ENCODE assay signal across 8 cellular contexts in the genomic region with DNA sequence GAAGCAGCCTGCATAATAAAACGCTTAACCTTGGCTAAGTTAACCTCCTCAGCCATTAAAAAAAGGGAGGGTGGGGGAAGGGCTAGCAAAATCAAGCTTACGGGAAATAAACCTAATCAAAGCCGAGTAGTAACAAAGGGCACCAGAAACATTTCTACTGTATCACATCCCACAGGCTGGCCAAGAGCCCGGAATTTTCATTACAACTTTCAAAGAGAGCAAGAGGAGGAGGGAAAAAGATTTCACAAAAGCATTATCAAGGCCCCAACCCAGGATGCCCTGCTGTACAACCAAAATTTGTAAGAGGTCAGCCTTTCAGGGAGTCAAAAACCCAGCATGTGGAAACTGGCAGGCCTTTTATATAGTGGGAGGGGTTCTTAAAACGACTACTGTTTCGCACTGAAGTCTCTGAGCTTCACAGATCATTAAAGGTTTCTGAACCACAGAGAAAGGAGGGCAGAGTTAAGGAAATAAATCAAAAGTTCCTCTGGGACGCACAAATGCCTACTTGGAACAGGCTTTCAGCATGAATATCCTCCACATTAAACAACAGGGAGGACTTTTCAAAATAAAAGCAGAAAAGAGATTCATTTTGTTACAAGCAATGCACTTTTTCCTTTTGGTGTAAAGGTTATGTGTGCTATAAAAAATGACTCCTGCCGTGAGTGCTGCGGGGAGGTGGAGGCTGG.
DNase-seq lines count a peak whose midpoint lies in the region; TF ChIP-seq lines count a peak whose summit lies in the region.

No MANE protein-coding gene starts in this region.

- no peaks in the 10 kb centered on the region for H3K27me3 Mint-ChIP-seq in activated naive CD4-positive, alpha-beta T cell treated with anti-CD3 and anti-CD28 coated beads, Interleukin-2, amount 10 ng/mL, durations not matched to agents 7 days and 5 days
- no peaks in the 10 kb centered on the region for H3K27me3 Mint-ChIP-seq in mesothelial cell of epicardium (ENCODE audit: low read depth)

- TF ChIP-seq CTCF in colonic mucosa (IDR thresholded peaks at IDR 0.05): no peak
- TF ChIP-seq CTCF in mesothelial cell of epicardium (IDR thresholded peaks at IDR 0.05; ENCODE audit: unreplicated experiment): no peak

- peak overlapping the region; percentile 89 for H3K27ac Mint-ChIP-seq in activated naive CD4-positive, alpha-beta T cell treated with anti-CD3 and anti-CD28 coated beads, Interleukin-2, amount 10 ng/mL, durations not matched to agents 7 days and 5 days
- H3K27ac Mint-ChIP-seq in mesothelial cell of epicardium: peak overlapping the region; percentile 96

- H3K27me3 ChIP-seq in colonic mucosa: no peaks in the 10 kb centered on the region

- peaks cover 36% of the 10 kb centered on the region for H3K4me1 ChIP-seq in colonic mucosa

- peak overlapping the region; percentile 88 for H3K27ac ChIP-seq in colonic mucosa

- H3K4me3 Mint-ChIP-seq in activated naive CD4-positive, alpha-beta T cell treated with anti-CD3 and anti-CD28 coated beads, Interleukin-2, amount 10 ng/mL, durations not matched to agents 7 days and 5 days: peak overlapping the region; percentile 14
- peak overlapping the region; percentile 4 for H3K4me3 Mint-ChIP-seq in mesothelial cell of epicardium

- DNase-seq in activated naive CD4-positive, alpha-beta T cell treated with anti-CD3 and anti-CD28 coated beads, Interleukin-2, amount 10 ng/mL, durations not matched to agents 7 days and 5 days: no peak
- no peak for DNase-seq in activated naive CD4-positive, alpha-beta T cell treated with anti-CD3 and anti-CD28 coated beads, Interleukin-2, amount 50 U/mL, for 16 hours
- DNase-seq in colonic mucosa (peak; percentile 89), mesothelial cell of epicardium (ENCODE audit: low spot score in 2 of 2, unreplicated experiment in 2 of 2) (no peak), ureter (ENCODE audit: low spot score) (peak; percentile 86), middle frontal gyrus (ENCODE audit: extremely low spot score, low spot score) (no peak), NCI-H774 (lab: John Stamatoyannopoulos, UW) (no peak), NCI-H1048 (lab: John Stamatoyannopoulos, UW) (no peak)

- H3K9ac ChIP-seq in colonic mucosa (ENCODE audit: low read depth in 2 of 2, low read length in 2 of 2): peak overlapping the region; percentile 33 to 78

- no peaks in the 10 kb centered on the region for H3K9me3 Mint-ChIP-seq in activated naive CD4-positive, alpha-beta T cell treated with anti-CD3 and anti-CD28 coated beads, Interleukin-2, amount 10 ng/mL, durations not matched to agents 7 days and 5 days
- H3K9me3 Mint-ChIP-seq in mesothelial cell of epicardium: no peaks in the 10 kb centered on the region

- peaks cover 63% of the 10 kb centered on the region for H3K36me3 Mint-ChIP-seq in activated naive CD4-positive, alpha-beta T cell treated with anti-CD3 and anti-CD28 coated beads, Interleukin-2, amount 10 ng/mL, durations not matched to agents 7 days and 5 days
- peaks cover 20% of the 10 kb centered on the region for H3K36me3 Mint-ChIP-seq in mesothelial cell of epicardium

- peaks cover 65% of the 10 kb centered on the region for H3K4me1 Mint-ChIP-seq in activated naive CD4-positive, alpha-beta T cell treated with anti-CD3 and anti-CD28 coated beads, Interleukin-2, amount 10 ng/mL, durations not matched to agents 7 days and 5 days
- H3K4me1 Mint-ChIP-seq in mesothelial cell of epicardium: peaks cover 57% of the 10 kb centered on the region

- H3K9me3 ChIP-seq in colonic mucosa: no peaks in the 10 kb centered on the region

- intact Hi-C loops in colonic mucosa (cut with DNase I): no loop called here

- H3K36me3 ChIP-seq in colonic mucosa: no peaks in the 10 kb centered on the region

- CTCF ChIA-PET in activated naive CD4-positive, alpha-beta T cell treated with anti-CD3 and anti-CD28 coated beads, Interleukin-2, amount 10 ng/mL, durations not matched to agents 7 days and 5 days (lab: Charles Lee): interaction anchor here (1.0 to 3.9 kb wide), 9 partner anchors 10 to 441 kb away, joined by 3 to 25 read pairs (median 6); no protein-coding TSS in a partner anchor

- no peak overlapping the region for H3K4me3 ChIP-seq in colonic mucosa

Comparison
In these comparisons a context has a peak if more than half of its experiments do, and no peak if none do; other contexts are left out.
1. DNase-seq: peak in colonic mucosa (single experiment) and ureter (single experiment); none in activated naive CD4-positive, alpha-beta T cell treated with anti-CD3 and anti-CD28 coated beads, Interleukin-2, amount 10 ng/mL, durations not matched to agents 7 days and 5 days (single experiment), activated naive CD4-positive, alpha-beta T cell treated with anti-CD3 and anti-CD28 coated beads, Interleukin-2, amount 50 U/mL, for 16 hours (single experiment), mesothelial cell of epicardium (0 of 2), middle frontal gyrus (single experiment), NCI-H774 (single experiment) and NCI-H1048 (single experiment).